ENCODE assay signal across 1 cellular context in genomic region chrX:2320580-2321327, GRCh38.
TF ChIP-seq lines count a peak whose summit lies in the region.

No MANE protein-coding gene starts in this region.

TF ChIP-seq in HepG2, 621 proteins besides CTCF, POLR2A, EP300 and RAD21 (continued from another document and continues in another):
- TF ChIP-seq ZFP91 (CRISPR knock-in tag; IDR thresholded peaks at IDR 0.05; ENCODE audit: borderline replicate concordance) (peak; percentile 49; the same call in 1 of the 2 replicates), ZBTB37 (CRISPR knock-in tag; IDR thresholded peaks at IDR 0.05) (no peak), ZNF205 (CRISPR knock-in tag; IDR thresholded peaks at IDR 0.05) (0 out of 2 replicates have a peak, but pooled peaks have one; percentile 56), ZNF207 (IDR thresholded peaks at IDR 0.05; ENCODE audit: borderline replicate concordance) (no peak), ZNF766 (CRISPR knock-in tag; IDR thresholded peaks at IDR 0.05; ENCODE audit: borderline replicate concordance) (no peak), NAIF1 (CRISPR knock-in tag; IDR thresholded peaks at IDR 0.05; ENCODE audit: borderline replicate concordance) (no peak), HNF4G (IDR thresholded peaks at IDR 0.05; ENCODE audit: borderline replicate concordance, low read depth, low read length) (peak; percentile 72; the same call in 1 of the 2 replicates), HNF4G (CRISPR knock-in tag; IDR thresholded peaks at IDR 0.05; ENCODE audit: borderline replicate concordance, low read depth) (peak; percentile 68), SNAPC2 (CRISPR knock-in tag; IDR thresholded peaks at IDR 0.05) (no peak), E2F5 (CRISPR knock-in tag; conservative IDR thresholded peaks at IDR 0.05) (no peak), ZNF101 (CRISPR knock-in tag; IDR thresholded peaks at IDR 0.05; ENCODE audit: borderline replicate concordance, low read depth) (no peak), ARID5B (CRISPR knock-in tag; IDR thresholded peaks at IDR 0.05) (peak; percentile 93), ZNF33A (CRISPR knock-in tag; IDR thresholded peaks at IDR 0.05; ENCODE audit: borderline replicate concordance) (no peak), ZNF512 (CRISPR knock-in tag; IDR thresholded peaks at IDR 0.05) (no peak), PRMT3 (CRISPR knock-in tag; IDR thresholded peaks at IDR 0.05; ENCODE audit: borderline replicate concordance, low read depth) (no peak), ARID4A (CRISPR knock-in tag; IDR thresholded peaks at IDR 0.05; ENCODE audit: borderline replicate concordance) (peak; percentile 79), ZHX1 (CRISPR knock-in tag; IDR thresholded peaks at IDR 0.05; ENCODE audit: low read depth) (peak; percentile 98), PCBP1 (IDR thresholded peaks at IDR 0.05; ENCODE audit: borderline replicate concordance, low read depth, low read length) (no peak), HES4 (CRISPR knock-in tag; IDR thresholded peaks at IDR 0.05; ENCODE audit: borderline replicate concordance) (no peak), PRDM15 (CRISPR knock-in tag; IDR thresholded peaks at IDR 0.05) (no peak), RFXANK (CRISPR knock-in tag; IDR thresholded peaks at IDR 0.05) (no peak; the same call in 1 of the 2 replicates), FUBP1 (CRISPR knock-in tag; IDR thresholded peaks at IDR 0.05; ENCODE audit: borderline replicate concordance) (0 out of 2 replicates have a peak, but pooled peaks have one; percentile 25), ZNF841 (CRISPR knock-in tag; IDR thresholded peaks at IDR 0.05; ENCODE audit: borderline replicate concordance) (no peak), SOX13 (IDR thresholded peaks at IDR 0.05) (peak; percentile 57; the same call in 1 of the 2 replicates), SOX13 (CRISPR knock-in tag; conservative IDR thresholded peaks at IDR 0.05 in 1 of 2, IDR thresholded peaks at IDR 0.05 in 1 of 2) (peak in 1 of 2 experiments; percentile 91; a peak in 2 of 4 replicates), PAWR (CRISPR knock-in tag; IDR thresholded peaks at IDR 0.05; ENCODE audit: borderline replicate concordance) (no peak), ZNF709 (CRISPR knock-in tag; IDR thresholded peaks at IDR 0.05) (peak; percentile 17; the same call in 1 of the 2 replicates), PHF5A (CRISPR knock-in tag; IDR thresholded peaks at IDR 0.05; ENCODE audit: low read depth, unreplicated experiment) (peak; percentile 36), RBAK (CRISPR knock-in tag; IDR thresholded peaks at IDR 0.05) (0 out of 2 replicates have a peak, but pooled peaks have one; percentile 32), ZNF660 (CRISPR knock-in tag; IDR thresholded peaks at IDR 0.05; ENCODE audit: borderline replicate concordance, low read depth) (no peak), POLR2G (IDR thresholded peaks at IDR 0.05; ENCODE audit: low read depth, low read length) (no peak)
